In genomic region chr20:45041464-45042337, GRCh38 we compare ENCODE assay signal across 9 cellular contexts. TPM values are rescaled to one million over a fixed set of nuclear protein-coding genes. Genes with fewer than 3 reads are reported as not detected.
DNase-seq lines count a peak whose midpoint lies in the region; ATAC-seq, FAIRE-seq and TF ChIP-seq lines count a peak whose summit lies in the region.
"Had no signal": no experiment of that assay in that cellular context is flagged by ENCODE, and none has a peak within 500 bp of the region (broad histone marks: within the 10 kb centered on the region; RNA-seq: fewer than 3 reads in every experiment).

No MANE protein-coding gene starts in this region.

- WGBS in endodermal cell (ENCODE audit: insufficient coverage in 1 of 2, insufficient read length in 1 of 2), 2 experiments: 34 to 50% methylated on average over 3 to 5 of the region's 5 CpGs

- peak overlapping the region; percentile 96 for H3K27ac Mint-ChIP-seq in endodermal cell

- H3K9ac ChIP-seq in endodermal cell (ENCODE audit: extremely low read depth, low read length, poor library complexity, severe bottlenecking): peak overlapping the region; percentile 44

- H3K4me3 ChIP-seq in Panc1 (ENCODE audit: low read depth in 2 of 2, low read length in 2 of 2) (no peak overlapping the region), endodermal cell (ENCODE audit: low read length) (peak overlapping the region; percentile 42), retinal pigment epithelial cell (ENCODE audit: low read length) (no peak overlapping the region)
- H3K4me3 ChIP-seq: BLaER1 treated with 17β-estradiol and CSF1 and Interleukin-3, amounts not matched to agents 10 nM and 100 nM had no signal

- H3K9me3 ChIP-seq in Panc1 (ENCODE audit: control insufficient read depth, insufficient read depth, low read depth, low read length) (no peaks in the 10 kb centered on the region), endodermal cell (ENCODE audit: control insufficient read depth, low read length) (peaks cover 6% of the 10 kb centered on the region)

- in situ Hi-C loops in Panc1 (cut with HindIII; ENCODE audit: low pct_unique_long_range_greater_than_20kb, low sequenced_read_pairs): no loop called here

- H3K4me3 Mint-ChIP-seq in endodermal cell: peak overlapping the region; percentile 8

- POLR2A ChIA-PET in Panc1 (lab: Charles Lee): interaction anchor here (0.5 to 0.6 kb wide), 2 partner anchors 99 to 292 kb away, joined by 3 read pairs; no protein-coding TSS in a partner anchor

- H3K36me3 ChIP-seq in Panc1 (ENCODE audit: control insufficient read depth, insufficient read depth, low read length) (no peaks in the 10 kb centered on the region), endodermal cell (ENCODE audit: control insufficient read depth, insufficient read depth, low read length) (peaks cover 9% of the 10 kb centered on the region)

- peaks cover 17% of the 10 kb centered on the region for H3K9me3 Mint-ChIP-seq in endodermal cell

- TF ChIP-seq CTCF in Panc1 (IDR thresholded peaks at IDR 0.05): no peak
- TF ChIP-seq CTCF in endodermal cell (conservative IDR thresholded peaks at IDR 0.05): no peak
- no peak for TF ChIP-seq CTCF in retinal pigment epithelial cell (conservative IDR thresholded peaks at IDR 0.05; ENCODE audit: low read depth, low read length)

- no TSS peak for BruUV-seq in Panc1 (replicated peaks; lab: Mats Ljungman, UMichigan)

- FAIRE-seq in frontal cortex (lab: Jason Lieb, UNC): no peak

- H3K4me1 Mint-ChIP-seq in endodermal cell: peaks cover 30% of the 10 kb centered on the region

- peaks cover 17% of the 10 kb centered on the region for H3K36me3 Mint-ChIP-seq in endodermal cell (ENCODE audit: low read depth)

- intact Hi-C loops in Panc1 (cut with micrococcal nuclease; ENCODE audit: unreplicated experiment): loop anchor here (5.0 kb wide), 1 partner anchor 251 kb away; no protein-coding TSS in a partner anchor

- H3K4me1 ChIP-seq in Panc1 (ENCODE audit: control insufficient read depth, insufficient read depth, low read length) (peaks cover 16% of the 10 kb centered on the region), endodermal cell (ENCODE audit: control insufficient read depth, insufficient read depth, low read length) (peaks cover 7% of the 10 kb centered on the region)

- peak overlapping the region; percentile 42; the same call in 1 of the 2 replicates for H3K27ac ChIP-seq in Panc1 (ENCODE audit: low read length)
- no peak overlapping the region for H3K27ac ChIP-seq in endodermal cell (ENCODE audit: low read depth, low read length)

- peak; percentile 79 for ATAC-seq in Panc1
- no peak for ATAC-seq in GM18505 (IDR thresholded peaks at IDR 0.05; ENCODE audit: unreplicated experiment)
- ATAC-seq in GM18861 (IDR thresholded peaks at IDR 0.05; ENCODE audit: unreplicated experiment): no peak

- H3K27me3 Mint-ChIP-seq in endodermal cell (ENCODE audit: insufficient read depth): no peaks in the 10 kb centered on the region

- CTCF ChIA-PET in Panc1 (lab: Charles Lee): interaction anchor here (0.6 kb wide), 1 partner anchor 46 kb away, joined by 3 read pairs; no protein-coding TSS in a partner anchor

- H3K27me3 ChIP-seq in Panc1 (ENCODE audit: control insufficient read depth, insufficient read depth, low read length) (no peaks in the 10 kb centered on the region), endodermal cell (ENCODE audit: control insufficient read depth, insufficient read depth, low read length, poor library complexity, severe bottlenecking) (no peaks in the 10 kb centered on the region)
- H3K27me3 ChIP-seq: BLaER1 treated with 17β-estradiol and CSF1 and Interleukin-3, amounts not matched to agents 10 nM and 100 nM had no signal

- DNase-seq in NCI-H748 (lab: John Stamatoyannopoulos, UW; ENCODE audit: unreplicated experiment) (peak; percentile 49), NCI-H748 treated with DMSO at 0.1 percent for 48 hours (lab: John Stamatoyannopoulos, UW) (no peak), Panc1 (ENCODE audit: low read depth, low spot score) (peak; percentile 76), endodermal cell (peak; percentile 71), retinal pigment epithelial cell (ENCODE audit: low read depth) (peak; percentile 51), frontal cortex (ENCODE audit: low spot score in 2 of 2) (no peak)

- no peak for TF ChIP-seq POLR2A in GM18505 (IDR thresholded peaks at IDR 0.05; ENCODE audit: borderline replicate concordance, extremely low read depth, insufficient read depth, insufficient read length)

RNA-seq across cellular contexts. Expression of gene KCNS1, which starts 59.2 kb away (rescaled TPM):
- not detected for total RNA-seq in Panc1 (2021; ENCODE audit: unreplicated experiment)
- 0.05 TPM for polyA plus RNA-seq in Panc1 (2012; ENCODE audit: insufficient read length)
- total RNA-seq in endodermal cell: 1 to 10 TPM in 1 of 2 donors, under 1 TPM in 1; 0.18 to 1.5 TPM
- 0.28 TPM for polyA plus RNA-seq in endodermal cell (2013, experiment 1 of 2)
- 0.25 TPM for polyA plus RNA-seq in endodermal cell (2013, experiment 2 of 2)
- total RNA-seq in frontal cortex: 1.2 TPM

Comparison
In these comparisons a context has a peak if more than half of its experiments do, and no peak if none do; other contexts are left out.
1. DNase-seq: peak in NCI-H748 (single experiment), Panc1 (single experiment), endodermal cell (single experiment) and retinal pigment epithelial cell (single experiment); none in NCI-H748 treated with DMSO at 0.1 percent for 48 hours (single experiment) and frontal cortex (0 of 2).